ENCODE assay signal across 2 cellular contexts in genomic region chr2:230794472-230794871, GRCh38.
TF ChIP-seq lines count a peak whose summit lies in the region.

No MANE protein-coding gene starts in this region.

TF ChIP-seq in A549, 52 proteins besides CTCF, POLR2A, EP300 and RAD21 (continued from another document):
- no peak for TF ChIP-seq NR3C1 (IDR thresholded peaks at IDR 0.05)
- TF ChIP-seq CHD4 (IDR thresholded peaks at IDR 0.05; ENCODE audit: borderline replicate concordance) = no peak
- no peak for TF ChIP-seq EHF (CRISPR knock-in tag; IDR thresholded peaks at IDR 0.05)
- no peak for TF ChIP-seq FOSB (CRISPR knock-in tag; IDR thresholded peaks at IDR 0.05)
- TF ChIP-seq RNF2 (IDR thresholded peaks at IDR 0.05; ENCODE audit: borderline replicate concordance, low read depth) = no peak
- no peak for TF ChIP-seq MYC (IDR thresholded peaks at IDR 0.05; ENCODE audit: borderline replicate concordance, low read length)
- no peak for TF ChIP-seq HMGXB4 (CRISPR knock-in tag; IDR thresholded peaks at IDR 0.05; ENCODE audit: borderline replicate concordance)
- TF ChIP-seq E2F6 (IDR thresholded peaks at IDR 0.05; ENCODE audit: borderline replicate concordance, low read depth) = no peak

TF ChIP-seq in GM12878, 131 proteins besides CTCF, POLR2A, EP300 and RAD21 (continued from another document):
- no peak for TF ChIP-seq ZBTB33 (IDR thresholded peaks at IDR 0.05)
TF ChIP-seq in GM12878: peak in this region for 0.
